1 cellular context compared by ENCODE assay signal in genomic region chr9:127503947-127504886, GRCh38.
TF ChIP-seq lines count a peak whose summit lies in the region.

No MANE protein-coding gene starts in this region.

TF ChIP-seq in IMR-90, 13 proteins besides CTCF, POLR2A, EP300 and RAD21:
- TF ChIP-seq RFX5 (IDR thresholded peaks at IDR 0.05; ENCODE audit: low read depth, low read length), result no peak
- peak; percentile 82 for TF ChIP-seq SMC3 (IDR thresholded peaks at IDR 0.05; ENCODE audit: low read depth, low read length)
